In genomic region chr9:9412241-9412640, GRCh38 we compare ENCODE assay signal across 16 cellular contexts.
"Had no signal": no experiment of that assay in that cellular context is flagged by ENCODE, and none has a peak within 500 bp of the region (broad histone marks: within the 10 kb centered on the region; RNA-seq: fewer than 3 reads in every experiment).

No MANE protein-coding gene starts in this region.

- H3K27ac ChIP-seq: body of pancreas, epithelial cell of prostate, hepatocyte had no signal

- H3K4me3 ChIP-seq: body of pancreas, hepatocyte, mucosa of descending colon had no signal

- H3K9me3 Mint-ChIP-seq: activated naive CD4-positive, alpha-beta T cell treated with anti-CD3 and anti-CD28 coated beads, Interleukin-2, amount 50 U/mL, for 24 hours; activated T-cell treated with anti-CD3 and anti-CD28 coated beads, Interleukin-2, amount 50 U/mL, for 24 hours had no signal

- DNase-seq: activated CD4-positive, alpha-beta T cell treated with anti-CD3 and anti-CD28 coated beads, Interleukin-2, amount 50 U/mL, for 4 hours; activated CD4-positive, CD25-positive, alpha-beta regulatory T cell treated with anti-CD3 and anti-CD28 coated beads, Interleukin-2, amount 50 U/mL, for 72 hours; activated CD8-positive, alpha-beta memory T cell treated with anti-CD3 and anti-CD28 coated beads, Interleukin-2, amount 10 ng/mL, durations not matched to agents 7 days and 5 days; activated effector memory CD4-positive, alpha-beta T cell treated with Interleukin-2 at 50 U/mL for 16 hours; activated T-cell treated with anti-CD3 and anti-CD28 coated beads, Interleukin-2, amount 50 U/mL, for 24 hours; body of pancreas; effector memory CD4-positive, alpha-beta T cell; left colon; mucosa of descending colon; natural killer cell; nucleus accumbens; right cardiac atrium; small intestine had no signal

- H3K27me3 ChIP-seq: body of pancreas, hepatocyte had no signal

- ATAC-seq: activated CD8-positive, alpha-beta memory T cell treated with anti-CD3 and anti-CD28 coated beads, Interleukin-2, amount 10 ng/mL, durations not matched to agents 7 days and 5 days; body of pancreas; left colon; mucosa of descending colon; natural killer cell; right cardiac atrium had no signal

- H3K4me3 Mint-ChIP-seq: activated CD8-positive, alpha-beta memory T cell treated with anti-CD3 and anti-CD28 coated beads, Interleukin-2, amount 10 ng/mL, durations not matched to agents 7 days and 5 days; activated naive CD4-positive, alpha-beta T cell treated with anti-CD3 and anti-CD28 coated beads, Interleukin-2, amount 50 U/mL, for 24 hours; activated T-cell treated with anti-CD3 and anti-CD28 coated beads, Interleukin-2, amount 50 U/mL, for 24 hours; natural killer cell had no signal

- H3K9me3 ChIP-seq: body of pancreas, mucosa of descending colon had no signal

- H3K36me3 Mint-ChIP-seq: activated CD8-positive, alpha-beta memory T cell treated with anti-CD3 and anti-CD28 coated beads, Interleukin-2, amount 10 ng/mL, durations not matched to agents 7 days and 5 days; activated naive CD4-positive, alpha-beta T cell treated with anti-CD3 and anti-CD28 coated beads, Interleukin-2, amount 50 U/mL, for 24 hours; natural killer cell had no signal

- H3K4me1 ChIP-seq: body of pancreas had no signal

- H3K4me1 Mint-ChIP-seq: activated CD8-positive, alpha-beta memory T cell treated with anti-CD3 and anti-CD28 coated beads, Interleukin-2, amount 10 ng/mL, durations not matched to agents 7 days and 5 days; activated naive CD4-positive, alpha-beta T cell treated with anti-CD3 and anti-CD28 coated beads, Interleukin-2, amount 50 U/mL, for 24 hours; natural killer cell had no signal

- H3K27ac Mint-ChIP-seq: activated CD8-positive, alpha-beta memory T cell treated with anti-CD3 and anti-CD28 coated beads, Interleukin-2, amount 10 ng/mL, durations not matched to agents 7 days and 5 days; activated naive CD4-positive, alpha-beta T cell treated with anti-CD3 and anti-CD28 coated beads, Interleukin-2, amount 50 U/mL, for 24 hours; activated T-cell treated with anti-CD3 and anti-CD28 coated beads, Interleukin-2, amount 50 U/mL, for 24 hours; natural killer cell had no signal

- H3K27me3 Mint-ChIP-seq: activated CD8-positive, alpha-beta memory T cell treated with anti-CD3 and anti-CD28 coated beads, Interleukin-2, amount 10 ng/mL, durations not matched to agents 7 days and 5 days; activated naive CD4-positive, alpha-beta T cell treated with anti-CD3 and anti-CD28 coated beads, Interleukin-2, amount 50 U/mL, for 24 hours; activated T-cell treated with anti-CD3 and anti-CD28 coated beads, Interleukin-2, amount 50 U/mL, for 24 hours had no signal
